8 cellular contexts compared by ENCODE assay signal in the genomic region with DNA sequence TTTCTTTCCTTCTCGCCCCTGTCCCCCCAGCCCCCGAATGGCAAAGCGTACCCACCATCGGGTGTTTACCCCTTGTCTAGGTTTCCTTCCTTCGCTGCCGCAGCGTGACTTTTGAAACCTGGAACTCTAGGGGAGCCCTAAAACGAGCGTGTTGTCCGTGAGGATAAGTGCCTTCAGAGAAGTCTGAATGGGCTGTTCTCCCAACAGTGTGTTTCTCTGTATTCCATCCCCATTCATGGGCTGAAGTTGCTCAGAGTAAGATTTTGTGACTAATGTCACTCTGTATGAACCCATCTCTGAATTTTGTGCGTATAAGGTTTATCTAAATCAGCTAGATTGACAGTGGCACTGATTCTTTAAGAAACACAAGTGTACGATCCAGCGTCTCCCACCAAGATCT. TPM values are rescaled to one million over a fixed set of nuclear protein-coding genes. Genes with fewer than 3 reads are reported as not detected.
DNase-seq lines count a peak whose midpoint lies in the region; ATAC-seq and TF ChIP-seq lines count a peak whose summit lies in the region.

No MANE protein-coding gene starts in this region.

- peak overlapping the region; percentile 33 to 67 for H3K4me3 ChIP-seq in body of pancreas
- peak overlapping the region; percentile 38 for H3K4me3 ChIP-seq in lower leg skin (ENCODE audit: low read depth, poor library complexity, severe bottlenecking)
- peak overlapping the region; percentile 91 to 96 for H3K4me3 ChIP-seq in tibial artery

- TF ChIP-seq POLR2A in body of pancreas (IDR thresholded peaks at IDR 0.05) (no peak), lower leg skin (IDR thresholded peaks at IDR 0.05) (no peak)

- 3 to 8% methylated on average over 12 to 13 of the region's 13 CpGs for WGBS in body of pancreas, 2 donors
- WGBS in lower leg skin, 2 donors: 8 to 10% methylated on average over 13 of the region's 13 CpGs

- no peak for DNase-seq in activated CD4-positive, alpha-beta T cell treated with anti-CD3 and anti-CD28 coated beads, Interleukin-2, amount 10 ng/mL, durations not matched to agents 24 days and 14 days
- no peak for DNase-seq in activated CD4-positive, alpha-beta T cell treated with anti-CD3 and anti-CD28 coated beads for 48 hours
- DNase-seq in body of pancreas (no peak), lower leg skin (ENCODE audit: low spot score in 2 of 2) (no peak), tibial artery (no peak), KBM-7 (no peak)

- H3K27ac Mint-ChIP-seq in activated CD4-positive, alpha-beta T cell treated with anti-CD3 and anti-CD28 coated beads, Interleukin-2, amount 10 ng/mL, durations not matched to agents 24 days and 14 days: no peak overlapping the region

- H3K4me1 Mint-ChIP-seq in activated CD4-positive, alpha-beta T cell treated with anti-CD3 and anti-CD28 coated beads, Interleukin-2, amount 10 ng/mL, durations not matched to agents 24 days and 14 days: no peaks in the 10 kb centered on the region

- no peaks in the 10 kb centered on the region for H3K36me3 Mint-ChIP-seq in activated CD4-positive, alpha-beta T cell treated with anti-CD3 and anti-CD28 coated beads, Interleukin-2, amount 10 ng/mL, durations not matched to agents 24 days and 14 days (ENCODE audit: low read depth)

- peak overlapping the region; percentile 50 for H3K4me3 Mint-ChIP-seq in activated CD4-positive, alpha-beta T cell treated with anti-CD3 and anti-CD28 coated beads, Interleukin-2, amount 10 ng/mL, durations not matched to agents 24 days and 14 days

- no peaks in the 10 kb centered on the region for H3K4me1 ChIP-seq in body of pancreas
- H3K4me1 ChIP-seq in tibial artery: peaks cover 0 to 10% (median 5%) of the 10 kb centered on the region in 4 donors

- H3K27me3 ChIP-seq in body of pancreas (no peaks in the 10 kb centered on the region), tibial artery (no peaks in the 10 kb centered on the region)

- peaks cover 12% of the 10 kb centered on the region for H3K9me3 Mint-ChIP-seq in activated CD4-positive, alpha-beta T cell treated with anti-CD3 and anti-CD28 coated beads, Interleukin-2, amount 10 ng/mL, durations not matched to agents 24 days and 14 days

- TF ChIP-seq CTCF in body of pancreas (IDR thresholded peaks at IDR 0.05) (no peak), lower leg skin (IDR thresholded peaks at IDR 0.05) (no peak), tibial artery (IDR thresholded peaks at IDR 0.05) (no peak)

- in situ Hi-C loops in KBM-7 (cut with MboI; ENCODE audit: low pct_unique_long_range_greater_than_20kb, low sequenced_read_pairs): no loop called here

- H3K9me3 ChIP-seq in body of pancreas (no peaks in the 10 kb centered on the region), tibial artery (peaks cover 0 to 13% (median 9%) of the 10 kb centered on the region in 3 donors)

- H3K27ac ChIP-seq in body of pancreas: peak overlapping the region in 3 of 4 donors; percentile 60 to 85 (median 79)
- H3K27ac ChIP-seq in tibial artery: peak overlapping the region; percentile 69 to 78

- H3K36me3 ChIP-seq in body of pancreas (replicated peaks in 1 of 2; ENCODE audit: insufficient read depth in 1 of 2, low read depth in 2 of 2): no peaks in the 10 kb centered on the region
- H3K36me3 ChIP-seq in tibial artery: no peaks in the 10 kb centered on the region

- intact Hi-C loops in activated CD4-positive, alpha-beta T cell treated with anti-CD3 and anti-CD28 coated beads, Interleukin-2, amount 10 ng/mL, durations not matched to agents 24 days and 14 days (cut with micrococcal nuclease): no loop called here
- intact Hi-C loops in body of pancreas (cut with DNase I) (no loop called here), lower leg skin (cut with DNase I; ENCODE audit: low total_unique reads) (no loop called here), tibial artery (cut with DNase I; ENCODE audit: low total_unique reads) (no loop called here)

- ATAC-seq in body of pancreas (no peak), HG03520 (IDR thresholded peaks at IDR 0.05; ENCODE audit: unreplicated experiment) (no peak), HG03439 (IDR thresholded peaks at IDR 0.05; ENCODE audit: unreplicated experiment) (no peak)

- peaks cover 11% of the 10 kb centered on the region for H3K27me3 Mint-ChIP-seq in activated CD4-positive, alpha-beta T cell treated with anti-CD3 and anti-CD28 coated beads, Interleukin-2, amount 10 ng/mL, durations not matched to agents 24 days and 14 days

RNA-seq across cellular contexts. Expression of gene MACROD2, which starts 0.9 kb away (rescaled TPM):
- total RNA-seq in activated CD4-positive, alpha-beta T cell treated with anti-CD3 and anti-CD28 coated beads, Interleukin-2, amount 10 ng/mL, durations not matched to agents 24 days and 14 days: not detected in 2 replicates
- 10 to 100 TPM in 1 of 2 donors, 1 to 10 TPM in 1; 8.3 to 21.8 TPM for total RNA-seq in body of pancreas
- 10 to 100 TPM; 10.0 to 24.0 (median 17.0) TPM for total RNA-seq in lower leg skin

RNA-seq across cellular contexts. Expression of gene SEL1L2, which starts 5.9 kb away (rescaled TPM):
- not detected in 2 replicates for total RNA-seq in activated CD4-positive, alpha-beta T cell treated with anti-CD3 and anti-CD28 coated beads, Interleukin-2, amount 10 ng/mL, durations not matched to agents 24 days and 14 days
- total RNA-seq in body of pancreas: not detected
- not detected for total RNA-seq in lower leg skin

Comparison
In these comparisons a context has a peak if more than half of its experiments do, and no peak if none do; other contexts are left out.
1. H3K4me3 ChIP-seq: peak in every context shown above with its lines; median percentile 94 in tibial artery; 50 in body of pancreas; 38 in lower leg skin.